Comparison of ENCODE assay signal across 11 cellular contexts in genomic region chr10:3094565-3095168, GRCh38. TPM values are rescaled to one million over a fixed set of nuclear protein-coding genes. Genes with fewer than 3 reads are reported as not detected.
DNase-seq lines count a peak whose midpoint lies in the region; ATAC-seq, FAIRE-seq and TF ChIP-seq lines count a peak whose summit lies in the region.
"Had no signal": no experiment of that assay in that cellular context is flagged by ENCODE, and none has a peak within 500 bp of the region (broad histone marks: within the 10 kb centered on the region; RNA-seq: fewer than 3 reads in every experiment).

No MANE protein-coding gene starts in this region.

- peaks cover 65% of the 10 kb centered on the region for H3K4me1 ChIP-seq in adipocyte (ENCODE audit: control insufficient read depth, insufficient read depth, low read length)
- peaks cover 72% of the 10 kb centered on the region for H3K4me1 ChIP-seq in keratinocyte (ENCODE audit: control insufficient read depth, extremely low read depth, insufficient read depth, low read length)
- peaks cover 17 to 39% of the 10 kb centered on the region in 2 donors for H3K4me1 ChIP-seq in thyroid gland
- peaks cover 0 to 14% of the 10 kb centered on the region in 2 donors for H3K4me1 ChIP-seq in naive thymus-derived CD4-positive, alpha-beta T cell (ENCODE audit: control insufficient read depth in 2 of 2, insufficient read depth in 2 of 2, low read length in 2 of 2)

- H3K9me3 ChIP-seq in adipocyte (ENCODE audit: control insufficient read depth, low read length) (no peaks in the 10 kb centered on the region), keratinocyte (ENCODE audit: control insufficient read depth, low read depth, low read length) (no peaks in the 10 kb centered on the region), thyroid gland (no peaks in the 10 kb centered on the region)
- H3K9me3 ChIP-seq in naive thymus-derived CD4-positive, alpha-beta T cell (ENCODE audit: control insufficient read depth in 2 of 3, low read length in 3 of 3): no peaks in the 10 kb centered on the region
- H3K9me3 ChIP-seq: neutrophil had no signal

- peak overlapping the region; percentile 85 for H3K27ac ChIP-seq in keratinocyte (ENCODE audit: control insufficient read depth, insufficient read depth, low read length)
- H3K27ac ChIP-seq in thyroid gland: peak overlapping the region; percentile 22 to 66 (median 61)
- H3K27ac ChIP-seq in naive thymus-derived CD4-positive, alpha-beta T cell (ENCODE audit: low read depth, low read length): no peak overlapping the region
- H3K27ac ChIP-seq: C4-2B had no signal

- H3K4me2 ChIP-seq in keratinocyte (ENCODE audit: control insufficient read depth, extremely low read depth, insufficient read depth, low read depth, low read length): peak overlapping the region; percentile 54

- no peaks in the 10 kb centered on the region for H3K27me3 Mint-ChIP-seq in activated naive CD4-positive, alpha-beta T cell treated with anti-CD3 and anti-CD28 coated beads, Interleukin-2, amount 10 ng/mL, durations not matched to agents 7 days and 5 days
- H3K27me3 Mint-ChIP-seq in naive thymus-derived CD4-positive, alpha-beta T cell: no peaks in the 10 kb centered on the region

- H4K20me1 ChIP-seq in keratinocyte (ENCODE audit: control insufficient read depth, extremely low read depth, insufficient read depth, low read length): no peaks in the 10 kb centered on the region

- H3K4me1 Mint-ChIP-seq in activated naive CD4-positive, alpha-beta T cell treated with anti-CD3 and anti-CD28 coated beads, Interleukin-2, amount 10 ng/mL, durations not matched to agents 7 days and 5 days: peaks cover 64% of the 10 kb centered on the region
- peaks cover 36 to 60% (median 41%) of the 10 kb centered on the region in 7 donors for H3K4me1 Mint-ChIP-seq in naive thymus-derived CD4-positive, alpha-beta T cell

- POLR2A ChIA-PET in naive thymus-derived CD4-positive, alpha-beta T cell (lab: Charles Lee): no interaction called here

- H3K36me3 ChIP-seq in adipocyte (ENCODE audit: control insufficient read depth, insufficient read depth, low read length, severe bottlenecking) (no peaks in the 10 kb centered on the region), keratinocyte (ENCODE audit: control insufficient read depth in 2 of 2, extremely low read depth in 1 of 2, insufficient read depth in 2 of 2, low read length in 2 of 2) (peaks cover 5 to 21% of the 10 kb centered on the region in 2 experiments), thyroid gland (no peaks in the 10 kb centered on the region)
- peaks cover 0 to 11% (median 0%) of the 10 kb centered on the region in 3 experiments for H3K36me3 ChIP-seq in naive thymus-derived CD4-positive, alpha-beta T cell (ENCODE audit: control insufficient read depth in 2 of 3, insufficient read depth in 3 of 3, low read length in 3 of 3)
- H3K36me3 ChIP-seq: neutrophil had no signal

- CTCF ChIA-PET in activated naive CD4-positive, alpha-beta T cell treated with anti-CD3 and anti-CD28 coated beads, Interleukin-2, amount 10 ng/mL, durations not matched to agents 7 days and 5 days (lab: Charles Lee): no interaction called here
- CTCF ChIA-PET in naive thymus-derived CD4-positive, alpha-beta T cell (lab: Charles Lee): no interaction called here

- H3K27me3 ChIP-seq in adipocyte (replicated peaks; ENCODE audit: control insufficient read depth, insufficient read depth, low read length) (no peaks in the 10 kb centered on the region), keratinocyte (ENCODE audit: control insufficient read depth, extremely low read depth, insufficient read depth, low read length) (no peaks in the 10 kb centered on the region), thyroid gland (no peaks in the 10 kb centered on the region)
- no peaks in the 10 kb centered on the region for H3K27me3 ChIP-seq in naive thymus-derived CD4-positive, alpha-beta T cell (ENCODE audit: control insufficient read depth in 2 of 2, insufficient read depth in 2 of 2, low read length in 2 of 2)

- peaks cover 59% of the 10 kb centered on the region for H3K36me3 Mint-ChIP-seq in activated naive CD4-positive, alpha-beta T cell treated with anti-CD3 and anti-CD28 coated beads, Interleukin-2, amount 10 ng/mL, durations not matched to agents 7 days and 5 days
- peaks cover 10 to 41% (median 29%) of the 10 kb centered on the region in 5 donors for H3K36me3 Mint-ChIP-seq in naive thymus-derived CD4-positive, alpha-beta T cell

- no peak overlapping the region for H2AFZ ChIP-seq in keratinocyte (ENCODE audit: control insufficient read depth, low read length)

- H3K4me3 Mint-ChIP-seq in activated naive CD4-positive, alpha-beta T cell treated with anti-CD3 and anti-CD28 coated beads, Interleukin-2, amount 10 ng/mL, durations not matched to agents 7 days and 5 days: no peak overlapping the region
- H3K4me3 Mint-ChIP-seq in naive thymus-derived CD4-positive, alpha-beta T cell: peak overlapping the region in 2 of 10 donors; percentile 24 to 72

- 75 to 77% methylated on average over 6 of the region's 6 CpGs for WGBS in thyroid gland, 2 donors

- intact Hi-C loops in thyroid gland (cut with DNase I): no loop called here
- intact Hi-C loops in naive thymus-derived CD4-positive, alpha-beta T cell (cut with micrococcal nuclease): loop anchor here in 1 of 2 donors (1.0 to 2.0 kb wide), 2 partner anchors 26 to 78 kb away; partner anchors contain the start of gene PITRM1

- H3K27ac Mint-ChIP-seq in activated naive CD4-positive, alpha-beta T cell treated with anti-CD3 and anti-CD28 coated beads, Interleukin-2, amount 10 ng/mL, durations not matched to agents 7 days and 5 days: peak overlapping the region; percentile 91
- H3K27ac Mint-ChIP-seq in naive thymus-derived CD4-positive, alpha-beta T cell: peak overlapping the region in 1 of 9 donors; percentile 89

- no peak for FAIRE-seq in keratinocyte (lab: Jason Lieb, UNC)

- TF ChIP-seq CTCF in keratinocyte (optimal IDR thresholded peaks at IDR 0.05 in 1 of 3, IDR thresholded peaks at IDR 0.05 in 1 of 3, conservative IDR thresholded peaks at IDR 0.05 in 1 of 3; ENCODE audit: extremely low read depth in 1 of 3, insufficient read depth in 2 of 3, low read length in 3 of 3) (no peak), thyroid gland (IDR thresholded peaks at IDR 0.05) (no peak)

- no peak for ATAC-seq in naive thymus-derived CD4-positive, alpha-beta T cell

- H3K9me1 ChIP-seq in keratinocyte (ENCODE audit: control insufficient read depth, extremely low read depth, insufficient read depth, low read length): peaks cover 6% of the 10 kb centered on the region

- dilution Hi-C loops in keratinocyte (cut with MboI; ENCODE audit: extremely low pct_ligation_motif_present, low sequenced_read_pairs): no loop called here

- no peaks in the 10 kb centered on the region for H3K9me3 Mint-ChIP-seq in activated naive CD4-positive, alpha-beta T cell treated with anti-CD3 and anti-CD28 coated beads, Interleukin-2, amount 10 ng/mL, durations not matched to agents 7 days and 5 days
- H3K9me3 Mint-ChIP-seq in naive thymus-derived CD4-positive, alpha-beta T cell: no peaks in the 10 kb centered on the region

- H3K79me2 ChIP-seq in keratinocyte (ENCODE audit: control insufficient read depth, insufficient read depth, low read length): peaks cover 66% of the 10 kb centered on the region

- no peak for TF ChIP-seq POLR2A in thyroid gland (IDR thresholded peaks at IDR 0.05)

- no peak for DNase-seq in activated naive CD4-positive, alpha-beta T cell treated with anti-CD3 and anti-CD28 coated beads, Interleukin-2, amount 10 ng/mL, durations not matched to agents 7 days and 5 days
- DNase-seq in activated naive CD4-positive, alpha-beta T cell treated with anti-CD3 and anti-CD28 coated beads, Interleukin-2, amount 50 U/mL, for 16 hours: no peak
- no peak for DNase-seq in adipocyte (ENCODE audit: low read depth)
- no peak for DNase-seq in keratinocyte (ENCODE audit: low read depth, low spot score)
- DNase-seq in thyroid gland: no peak
- DNase-seq in naive thymus-derived CD4-positive, alpha-beta T cell: no peak
- DNase-seq in NCI-H69 (lab: John Stamatoyannopoulos, UW): no peak
- DNase-seq in H4 (ENCODE audit: low spot score): no peak
- DNase-seq: activated CD4-positive, alpha-beta T cell treated with anti-CD3 and anti-CD28 coated beads, Interleukin-2, amount 50 U/mL, for 1 hour had no signal

- peak overlapping the region; percentile 53 for H3K4me3 ChIP-seq in adipocyte (ENCODE audit: low read length)
- peak overlapping the region in 2 of 3 experiments; percentile 61 to 63 for H3K4me3 ChIP-seq in keratinocyte (ENCODE audit: control insufficient read depth in 2 of 3, extremely low read depth in 1 of 3, insufficient read depth in 2 of 3, low read depth in 1 of 3, low read length in 3 of 3)
- H3K4me3 ChIP-seq in thyroid gland (replicated peaks in 1 of 3): no peak overlapping the region
- no peak overlapping the region for H3K4me3 ChIP-seq in naive thymus-derived CD4-positive, alpha-beta T cell (ENCODE audit: low read length)

- peak overlapping the region; percentile 74 for H3K9ac ChIP-seq in adipocyte (ENCODE audit: low read length)
- peak overlapping the region; percentile 41 for H3K9ac ChIP-seq in keratinocyte (ENCODE audit: control insufficient read depth, extremely low read depth, insufficient read depth, low read length)

RNA-seq across cellular contexts. Expression of gene PFKP, which starts 27.3 kb away (rescaled TPM):
- polyA plus RNA-seq in keratinocyte: 104 to 134 TPM (median 117 TPM) in 3 replicates
- polyA plus RNA-seq in keratinocyte (2011; ENCODE audit: low read depth): 117 TPM
- polyA plus RNA-seq in keratinocyte (2011; cell fraction: cytosol; rRNA removed): 79.3 and 111 TPM in 2 replicates
- polyA plus RNA-seq in keratinocyte (2011; cell fraction: nucleus; rRNA removed): 162 and 174 TPM in 2 replicates
- polyA plus RNA-seq in keratinocyte (2012; ENCODE audit: low replicate concordance): 134 and 205 TPM in 2 replicates
- polyA minus RNA-seq in keratinocyte: 91.1 to 184 TPM (median 107 TPM) in 3 replicates
- 150 TPM for polyA minus RNA-seq in keratinocyte (2011; cell fraction: cytosol; rRNA and poly(A)+ RNA removed)
- 95.1 and 112 TPM in 2 replicates for polyA minus RNA-seq in keratinocyte (2011; cell fraction: nucleus; rRNA and poly(A)+ RNA removed)
- 100 to 1,000 TPM in 2 of 4 donors, 10 to 100 TPM in 2; 56.6 to 154 (median 115) TPM for total RNA-seq in thyroid gland
- total RNA-seq in naive thymus-derived CD4-positive, alpha-beta T cell: 100 to 1,000 TPM in 1 of 5 experiments, 10 to 100 TPM in 4; 43.8 to 219 (median 50.0) TPM
- polyA plus RNA-seq in naive thymus-derived CD4-positive, alpha-beta T cell: 10 to 100 TPM; 23.8 to 33.5 TPM
- total RNA-seq in H4 (2014; rRNA removed; shearing (Covaris generic)): 98.8 and 119 TPM in 2 replicates

Comparison
In these comparisons a context has a peak if more than half of its experiments do, and no peak if none do; other contexts are left out.
1. H3K4me3 ChIP-seq: peak in adipocyte (single experiment) and keratinocyte (2 of 3); none in thyroid gland (0 of 3) and naive thymus-derived CD4-positive, alpha-beta T cell (single experiment).